11 cellular contexts compared by ENCODE assay signal in genomic region chr3:127914584-127914983, GRCh38. TPM values are rescaled to one million over a fixed set of nuclear protein-coding genes. Genes with fewer than 3 reads are reported as not detected.
DNase-seq lines count a peak whose midpoint lies in the region; ATAC-seq and TF ChIP-seq lines count a peak whose summit lies in the region.
"Had no signal": no experiment of that assay in that cellular context is flagged by ENCODE, and none has a peak within 500 bp of the region (broad histone marks: within the 10 kb centered on the region; RNA-seq: fewer than 3 reads in every experiment).

No MANE protein-coding gene starts in this region.

- peak overlapping the region; percentile 74 for H3K4me2 ChIP-seq in parathyroid adenoma (ENCODE audit: low read length)

- no peaks in the 10 kb centered on the region for H3K36me3 ChIP-seq in parathyroid adenoma (ENCODE audit: control insufficient read depth, insufficient read depth, low read length)

- H3K4me3 ChIP-seq in AG09309 (ENCODE audit: control insufficient read depth, low read depth, low read length) (peak overlapping the region; percentile 39), fibroblast of mammary gland (ENCODE audit: control insufficient read depth, low read depth, low read length) (peak overlapping the region; percentile 29), parathyroid adenoma (ENCODE audit: low read depth, low read length) (peak overlapping the region; percentile 37)

- H3K9me3 ChIP-seq in parathyroid adenoma (ENCODE audit: control insufficient read depth, low read length), result no peaks in the 10 kb centered on the region

- no peak for ATAC-seq in HG03520 (IDR thresholded peaks at IDR 0.05; ENCODE audit: unreplicated experiment)

- TF ChIP-seq CTCF in AG09309 (IDR thresholded peaks at IDR 0.05; ENCODE audit: control insufficient read depth, insufficient read depth, low read depth, low read length, missing control alignments) (no peak), fibroblast of mammary gland (conservative IDR thresholded peaks at IDR 0.05; ENCODE audit: control insufficient read depth, insufficient read depth, low read depth, low read length) (no peak), parathyroid adenoma (IDR thresholded peaks at IDR 0.05) (no peak)

- H3K4me1 ChIP-seq in parathyroid adenoma, result no peaks in the 10 kb centered on the region

- no peaks in the 10 kb centered on the region for H3K79me2 ChIP-seq in parathyroid adenoma

- H3K27ac ChIP-seq in parathyroid adenoma, result no peak overlapping the region
- H3K27ac ChIP-seq: C4-2B had no signal

- DNase-seq in AG09309 (ENCODE audit: low read depth) (no peak), LHCN-M2 (ENCODE audit: low read depth) (peak; percentile 27), fibroblast of mammary gland (ENCODE audit: low read depth) (no peak), OCI-M1 (lab: John Stamatoyannopoulos, UW) (no peak), hepatic stellate cell (ENCODE audit: low spot score) (no peak)
- DNase-seq in stimulated activated CD8-positive, alpha-beta memory T cell treated with anti-CD3 and anti-CD28 coated beads, Interleukin-4, amount 100 ng/mL, for 48 hours, result no peak
- DNase-seq: trophoblast cell had no signal

- no peak overlapping the region for H3K9ac ChIP-seq in parathyroid adenoma

- no peak overlapping the region for H2AFZ ChIP-seq in parathyroid adenoma

- H3K27me3 ChIP-seq in parathyroid adenoma (ENCODE audit: control insufficient read depth, insufficient read depth, low read length), result no peaks in the 10 kb centered on the region

RNA-seq across cellular contexts. Expression of gene KBTBD12, which starts 0.4 kb away (rescaled TPM):
- total RNA-seq in LHCN-M2 (2014; rRNA removed), result not detected in 2 replicates
- not detected for polyA plus RNA-seq in LHCN-M2 (2012)
- total RNA-seq: mononuclear cell had no signal
